ENCODE assay signal across 34 cellular contexts in the genomic region with DNA sequence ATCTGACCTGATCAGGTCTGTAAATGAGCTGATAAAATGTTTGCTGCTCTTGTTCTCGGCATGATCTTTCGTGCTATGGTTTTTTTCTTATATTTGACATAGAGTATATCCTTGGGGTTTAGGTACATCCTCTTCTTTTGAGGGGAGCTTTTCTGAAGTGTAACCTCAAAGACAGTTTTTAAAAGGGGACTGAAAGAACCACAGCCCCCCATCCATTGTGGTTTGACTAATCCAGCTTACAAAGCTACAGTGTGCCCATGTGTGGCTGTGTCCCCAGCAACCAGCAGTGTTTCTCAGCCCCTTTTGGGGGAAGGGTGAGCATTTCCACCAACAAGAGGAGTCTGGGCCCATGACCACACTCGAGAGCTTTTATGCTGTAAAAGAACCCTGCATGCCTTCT.
"Had no signal": no experiment of that assay in that cellular context is flagged by ENCODE, and none has a peak within 500 bp of the region (broad histone marks: within the 10 kb centered on the region; RNA-seq: fewer than 3 reads in every experiment).

No MANE protein-coding gene starts in this region.

- H3K4me1 Mint-ChIP-seq: activated B cell treated with CpG ODN at 0.5 μM for 24 hours; activated CD4-positive, alpha-beta T cell treated with anti-CD3 and anti-CD28 coated beads, Interleukin-2, amount 10 ng/mL, durations not matched to agents 24 days and 14 days; activated T-helper 17 cell treated with anti-CD3 and anti-CD28 coated beads, Interleukin-2, amount 50 U/mL, for 72 hours had no signal

- H3K36me3 Mint-ChIP-seq: activated CD4-positive, alpha-beta memory T cell treated with anti-CD3 and anti-CD28 coated beads for 36 hours; activated naive CD4-positive, alpha-beta T cell treated with anti-CD3 and anti-CD28 coated beads, Interleukin-2, amount 50 U/mL, for 72 hours; activated naive CD8-positive, alpha-beta T cell treated with anti-CD3 and anti-CD28 coated beads for 36 hours had no signal

- H3K27me3 Mint-ChIP-seq: activated CD4-positive, alpha-beta T cell treated with anti-CD3 and anti-CD28 coated beads, Interleukin-2, amount 10 ng/mL, durations not matched to agents 24 days and 14 days; activated naive CD8-positive, alpha-beta T cell treated with anti-CD3 and anti-CD28 coated beads for 36 hours had no signal

- H3K9me3 ChIP-seq: adrenal gland, body of pancreas, breast epithelium had no signal

- H3K27ac Mint-ChIP-seq: activated B cell treated with CpG ODN at 0.5 μM for 24 hours; activated CD4-positive, alpha-beta memory T cell treated with anti-CD3 and anti-CD28 coated beads for 36 hours; activated CD4-positive, alpha-beta T cell treated with anti-CD3 and anti-CD28 coated beads, Interleukin-2, amount 10 ng/mL, durations not matched to agents 24 days and 14 days; activated naive CD4-positive, alpha-beta T cell treated with anti-CD3 and anti-CD28 coated beads for 36 hours; activated naive CD4-positive, alpha-beta T cell treated with anti-CD3 and anti-CD28 coated beads, Interleukin-2, amount 50 U/mL, for 72 hours; activated naive CD8-positive, alpha-beta T cell treated with anti-CD3 and anti-CD28 coated beads for 36 hours; activated T-cell treated with anti-CD3 and anti-CD28 coated beads, Interleukin-2, amount 50 U/mL, for 72 hours; activated T-helper 1 cell treated with anti-CD3 and anti-CD28 coated beads, Interleukin-12 subunit alpha, Interleukin-12 subunit beta, Interleukin-2, Interleukin-4 antibody, amounts not matched to agents 30 ng/mL and 10 ng/mL and 1 ng/mL, durations not matched to agents 14 hours and 24 hours and 36 hours; activated T-helper 17 cell treated with anti-CD3 and anti-CD28 coated beads, Interleukin-2, amount 50 U/mL, for 72 hours; T-helper 1 cell treated with Interleukin-12 subunit alpha and Interleukin-12 subunit beta and Interleukin-4 antibody, amounts not matched to agents 30 μg/mL and 1 μg/mL, for 36 hours; T-helper 2 cell treated with Interferon-gamma antibody and Interleukin-4, amounts not matched to agents 5 μg/mL and 100 μg/mL, for 36 hours had no signal

- H3K4me3 ChIP-seq: adrenal gland, body of pancreas, breast epithelium had no signal

- ATAC-seq: activated naive CD4-positive, alpha-beta T cell treated with anti-CD3 and anti-CD28 coated beads, Interleukin-2, amount 50 U/mL, for 72 hours; activated T-cell treated with anti-CD3 and anti-CD28 coated beads, Interleukin-2, amount 50 U/mL, for 4 hours; activated T-cell treated with anti-CD3 and anti-CD28 coated beads, Interleukin-2, amount 50 U/mL, for 72 hours; activated T-helper 17 cell treated with anti-CD3 and anti-CD28 coated beads, Interleukin-2, amount 50 U/mL, for 72 hours; body of pancreas had no signal

- DNase-seq: activated B cell treated with CpG ODN at 0.5 μM for 24 hours; activated CD4-positive, alpha-beta memory T cell treated with anti-CD3 and anti-CD28 coated beads for 36 hours; activated CD4-positive, alpha-beta T cell treated with anti-CD3 and anti-CD28 coated beads for 4 hours; activated CD4-positive, alpha-beta T cell treated with anti-CD3 and anti-CD28 coated beads, Interleukin-2, amount 10 ng/mL, durations not matched to agents 24 days and 14 days; activated CD4-positive, alpha-beta T cell treated with anti-CD3 and anti-CD28 coated beads, Interleukin-2, amount 50 U/mL, for 1 hour; activated CD4-positive, alpha-beta T cell treated with anti-CD3 and anti-CD28 coated beads, Interleukin-2, amount 50 U/mL, for 4 hours; activated CD4-positive, CD25-positive, alpha-beta regulatory T cell treated with anti-CD3 and anti-CD28 coated beads, Interleukin-2, amount 50 U/mL, for 72 hours; activated CD8-positive, alpha-beta memory T cell treated with anti-CD3 and anti-CD28 coated beads, Interleukin-2, amount 50 U/mL, for 4 hours; activated effector memory CD4-positive, alpha-beta T cell treated with anti-CD3 and anti-CD28 coated beads, Interleukin-2, amount 50 U/mL, for 16 hours; activated gamma-delta T cell treated with Interleukin-2 at 50 U/mL for 16 hours; activated naive CD4-positive, alpha-beta T cell; activated naive CD4-positive, alpha-beta T cell treated with anti-CD3 and anti-CD28 coated beads for 36 hours; activated naive CD4-positive, alpha-beta T cell treated with anti-CD3 and anti-CD28 coated beads, Interleukin-2, amount 50 U/mL, for 16 hours; activated naive CD8-positive, alpha-beta T cell treated with anti-CD3 and anti-CD28 coated beads for 36 hours; activated T-cell treated with anti-CD3 and anti-CD28 coated beads for 4 hours; activated T-cell treated with anti-CD3 and anti-CD28 coated beads, Interleukin-2, amount 50 U/mL, for 1 hour; activated T-cell treated with anti-CD3 and anti-CD28 coated beads, Interleukin-2, amount 50 U/mL, for 4 hours; activated T-cell treated with anti-CD3 and anti-CD28 coated beads, Interleukin-2, amount 50 U/mL, for 72 hours; adrenal gland; amniotic stem cell; aorta; body of pancreas; brain microvascular endothelial cell; central memory CD4-positive, alpha-beta T cell; T-helper 1 cell; T-helper 2 cell; T-helper 9 cell had no signal

- H3K4me1 ChIP-seq: adrenal gland, body of pancreas, breast epithelium had no signal

- H3K9me3 Mint-ChIP-seq: activated B cell treated with CpG ODN at 0.5 μM for 24 hours; activated CD4-positive, alpha-beta memory T cell treated with anti-CD3 and anti-CD28 coated beads for 36 hours; activated naive CD4-positive, alpha-beta T cell treated with anti-CD3 and anti-CD28 coated beads for 36 hours; activated naive CD8-positive, alpha-beta T cell treated with anti-CD3 and anti-CD28 coated beads for 36 hours; activated T-cell treated with anti-CD3 and anti-CD28 coated beads, Interleukin-2, amount 50 U/mL, for 4 hours; activated T-cell treated with anti-CD3 and anti-CD28 coated beads, Interleukin-2, amount 50 U/mL, for 72 hours; activated T-helper 1 cell treated with anti-CD3 and anti-CD28 coated beads, Interleukin-12 subunit alpha, Interleukin-12 subunit beta, Interleukin-2, Interleukin-4 antibody, amounts not matched to agents 30 ng/mL and 10 ng/mL and 1 ng/mL, durations not matched to agents 14 hours and 24 hours and 36 hours; T-helper 1 cell treated with Interleukin-12 subunit alpha and Interleukin-12 subunit beta and Interleukin-4 antibody, amounts not matched to agents 30 μg/mL and 1 μg/mL, for 36 hours; T-helper 2 cell treated with Interferon-gamma antibody and Interleukin-4, amounts not matched to agents 5 μg/mL and 100 μg/mL, for 36 hours had no signal

- H3K27ac ChIP-seq: adrenal gland, body of pancreas, brain microvascular endothelial cell, breast epithelium, VCaP had no signal

- H3K27me3 ChIP-seq: adrenal gland, brain microvascular endothelial cell, breast epithelium had no signal

- H3K4me3 Mint-ChIP-seq: activated B cell treated with CpG ODN at 0.5 μM for 24 hours; activated CD4-positive, alpha-beta memory T cell treated with anti-CD3 and anti-CD28 coated beads for 36 hours; activated CD4-positive, alpha-beta T cell treated with anti-CD3 and anti-CD28 coated beads, Interleukin-2, amount 10 ng/mL, durations not matched to agents 24 days and 14 days; activated naive CD4-positive, alpha-beta T cell treated with anti-CD3 and anti-CD28 coated beads for 36 hours; activated naive CD8-positive, alpha-beta T cell treated with anti-CD3 and anti-CD28 coated beads for 36 hours; activated T-cell treated with anti-CD3 and anti-CD28 coated beads, Interleukin-2, amount 50 U/mL, for 4 hours; activated T-cell treated with anti-CD3 and anti-CD28 coated beads, Interleukin-2, amount 50 U/mL, for 72 hours; activated T-helper 1 cell treated with anti-CD3 and anti-CD28 coated beads, Interleukin-12 subunit alpha, Interleukin-12 subunit beta, Interleukin-2, Interleukin-4 antibody, amounts not matched to agents 30 ng/mL and 10 ng/mL and 1 ng/mL, durations not matched to agents 14 hours and 24 hours and 36 hours; activated T-helper 17 cell treated with anti-CD3 and anti-CD28 coated beads, Interleukin-2, amount 50 U/mL, for 72 hours; T-helper 1 cell treated with Interleukin-12 subunit alpha and Interleukin-12 subunit beta and Interleukin-4 antibody, amounts not matched to agents 30 μg/mL and 1 μg/mL, for 36 hours; T-helper 2 cell treated with Interferon-gamma antibody and Interleukin-4, amounts not matched to agents 5 μg/mL and 100 μg/mL, for 36 hours had no signal

- H3K36me3 ChIP-seq: adrenal gland, brain microvascular endothelial cell, breast epithelium had no signal
